ENCODE assay signal across 1 cellular context in the genomic region with DNA sequence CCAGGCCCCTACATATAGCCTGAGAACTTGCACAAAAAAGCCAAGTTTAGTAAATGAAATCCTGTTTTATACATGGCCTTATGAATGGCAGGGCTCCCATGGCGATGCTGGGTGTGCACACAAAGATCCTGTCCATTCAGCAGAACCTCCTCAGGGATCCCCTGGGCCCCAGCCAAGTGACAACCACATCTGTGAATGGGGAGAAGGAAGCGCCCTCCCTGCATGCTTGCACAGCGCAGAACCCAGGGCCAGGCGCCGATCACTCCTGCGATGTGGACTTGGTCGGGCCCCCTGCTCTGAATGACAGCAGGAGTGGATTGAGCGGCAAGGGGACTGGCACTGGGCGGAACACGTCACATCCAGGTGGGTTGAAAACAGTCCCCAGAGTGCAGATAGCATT.
TF ChIP-seq lines count a peak whose summit lies in the region.

No MANE protein-coding gene starts in this region.

TF ChIP-seq in K562, 482 proteins besides CTCF, POLR2A, EP300 and RAD21:
- TF ChIP-seq POLR2G (IDR thresholded peaks at IDR 0.05; ENCODE audit: low read depth, low read length) (peak; percentile 32; the same call in 1 of the 2 replicates), ZNF76 (CRISPR knock-in tag; IDR thresholded peaks at IDR 0.05; ENCODE audit: borderline replicate concordance) (no peak)
